Comparison of ENCODE assay signal across 10 cellular contexts in the genomic region with DNA sequence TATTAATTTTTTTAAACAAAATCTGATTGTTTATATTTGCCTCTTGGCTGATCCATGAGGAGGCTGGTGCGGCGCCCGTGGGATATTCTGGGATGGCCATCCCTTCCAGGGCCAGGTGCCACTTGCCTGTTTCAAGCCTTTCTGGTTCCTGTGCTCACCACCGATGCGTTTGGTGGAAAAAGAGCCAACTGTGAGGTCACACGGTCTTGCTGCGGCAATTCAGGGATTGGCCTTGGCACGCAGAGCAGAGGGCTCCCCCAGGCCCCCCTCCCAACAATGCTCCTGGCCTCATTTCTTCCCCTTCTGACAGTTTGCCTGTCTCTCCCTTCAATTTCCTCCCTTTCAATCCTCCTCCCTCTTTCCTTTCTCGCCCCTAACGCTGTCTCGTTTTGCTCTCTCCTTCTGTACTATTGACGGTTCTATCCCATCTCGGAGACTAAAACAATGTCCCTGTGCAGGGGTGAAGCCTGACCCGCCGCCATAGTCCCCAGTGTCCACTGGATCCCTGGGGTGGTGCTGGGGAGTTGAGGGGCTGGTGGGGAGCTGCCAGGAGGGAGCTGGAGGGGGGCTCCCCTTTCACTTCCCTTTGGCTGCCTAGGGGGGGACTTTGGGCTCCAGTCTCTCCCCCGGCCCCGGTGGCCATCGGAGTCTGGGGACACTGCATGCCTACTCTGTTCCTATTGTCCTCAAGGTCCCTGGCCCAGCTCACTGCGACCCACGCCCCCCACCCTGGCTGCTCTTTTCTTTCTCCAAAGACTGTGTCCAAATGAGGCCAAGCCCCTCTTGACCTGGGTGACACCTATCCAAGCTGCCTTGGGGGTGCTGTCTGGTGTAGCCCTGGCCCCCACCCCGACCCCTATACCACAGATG. TPM values are rescaled to one million over a fixed set of nuclear protein-coding genes. Genes with fewer than 3 reads are reported as not detected.
DNase-seq lines count a peak whose midpoint lies in the region; ATAC-seq and TF ChIP-seq lines count a peak whose summit lies in the region.
"Had no signal": no experiment of that assay in that cellular context is flagged by ENCODE, and none has a peak within 500 bp of the region (broad histone marks: within the 10 kb centered on the region; RNA-seq: fewer than 3 reads in every experiment).

No MANE protein-coding gene starts in this region.

- H3K9me3 ChIP-seq in SK-N-SH (no peaks in the 10 kb centered on the region), subcutaneous abdominal adipose tissue (ENCODE audit: control insufficient read depth in 5 of 5, low read length in 5 of 5) (no peaks in the 10 kb centered on the region)
- H3K9me3 ChIP-seq: upper lobe of right lung had no signal

- H3K27ac ChIP-seq in SK-N-SH (ENCODE audit: low read depth in 2 of 2, low read length in 1 of 2) (no peak overlapping the region), subcutaneous abdominal adipose tissue (ENCODE audit: low read depth, low read length) (no peak overlapping the region)
- H3K27ac ChIP-seq: skin epidermis, upper lobe of right lung had no signal

- no peak for TF ChIP-seq CTCF in SK-N-SH (IDR thresholded peaks at IDR 0.05)

- TF ChIP-seq RAD21 in SK-N-SH (IDR thresholded peaks at IDR 0.05; ENCODE audit: low read length): no peak

- H3K4me3 ChIP-seq in SK-N-SH (ENCODE audit: low read depth in 2 of 2, low read length in 1 of 2) (no peak overlapping the region), subcutaneous abdominal adipose tissue (ENCODE audit: low read depth in 1 of 5, low read length in 5 of 5) (peak overlapping the region in 3 of 5 donors; percentile 27 to 35 (median 34))
- H3K4me3 ChIP-seq: skin epidermis, upper lobe of right lung had no signal

- H3K27me3 ChIP-seq in SK-N-SH (ENCODE audit: insufficient read depth) (no peaks in the 10 kb centered on the region), subcutaneous abdominal adipose tissue (ENCODE audit: control insufficient read depth in 5 of 5, insufficient read depth in 4 of 5, low read length in 5 of 5) (peaks cover 11 to 20% (median 15%) of the 10 kb centered on the region in 5 donors)
- H3K27me3 ChIP-seq: upper lobe of right lung had no signal

- H2AFZ ChIP-seq in SK-N-SH (ENCODE audit: low read depth): no peak overlapping the region

- no peak for ATAC-seq in SK-N-SH treated with all-trans-retinoic acid at 6 μM for 48 hours
- no peak for ATAC-seq in HG03196 (IDR thresholded peaks at IDR 0.05; ENCODE audit: unreplicated experiment)
- ATAC-seq: upper lobe of right lung had no signal

- peaks cover 0 to 2% of the 10 kb centered on the region in 2 experiments; a peak in 1 of 4 replicates for H3K4me1 ChIP-seq in SK-N-SH (ENCODE audit: control insufficient read depth in 1 of 2, insufficient read depth in 2 of 2, low read depth in 1 of 2, low read length in 1 of 2)
- H3K4me1 ChIP-seq in subcutaneous abdominal adipose tissue (ENCODE audit: control insufficient read depth in 5 of 5, insufficient read depth in 5 of 5, low read length in 5 of 5): peaks cover 0 to 10% (median 8%) of the 10 kb centered on the region in 5 donors

- H3K9ac ChIP-seq in SK-N-SH (no peak overlapping the region), subcutaneous abdominal adipose tissue (ENCODE audit: low read length in 5 of 5) (peak overlapping the region in 1 of 5 donors; percentile 11)

- no peaks in the 10 kb centered on the region for H3K79me2 ChIP-seq in SK-N-SH (ENCODE audit: insufficient read depth)

- no peak overlapping the region for H3K4me2 ChIP-seq in SK-N-SH

- POLR2A ChIA-PET in SK-N-SH (lab: Yijun Ruan, JAX): no interaction called here

- no peak for TF ChIP-seq EP300 in SK-N-SH (IDR thresholded peaks at IDR 0.05; ENCODE audit: borderline replicate concordance in 1 of 2, low read depth in 1 of 2, low read length in 1 of 2)

- no peaks in the 10 kb centered on the region for H3K9me2 ChIP-seq in SK-N-SH

- DNase-seq in SK-N-SH (peak; percentile 36), SHP77 treated with DMSO at 0.1 percent for 48 hours (lab: John Stamatoyannopoulos, UW) (peak; percentile 33), globus pallidus (ENCODE audit: low spot score) (peak; percentile 57), pons (ENCODE audit: low spot score) (no peak), NCI-H82 (lab: John Stamatoyannopoulos, UW) (no peak)
- DNase-seq: upper lobe of right lung had no signal

- no peaks in the 10 kb centered on the region for H4K20me1 ChIP-seq in SK-N-SH (ENCODE audit: insufficient read depth)

- CTCF ChIA-PET in SK-N-SH (lab: Yijun Ruan, JAX): interaction anchor here (1.4 kb wide), 1 partner anchor 95 kb away, joined by 3 read pairs; no protein-coding TSS in a partner anchor

- H3F3A ChIP-seq in SK-N-SH (replicated peaks; ENCODE audit: insufficient read depth): no peaks in the 10 kb centered on the region

- WGBS in SK-N-SH (ENCODE audit: low lambda C conversion rate): 77% methylated on average over 16 of the region's 21 CpGs

- H3K36me3 ChIP-seq in SK-N-SH (replicated peaks in 1 of 2; ENCODE audit: control insufficient read depth in 1 of 2, insufficient read depth in 2 of 2, low read length in 1 of 2) (no peaks in the 10 kb centered on the region), subcutaneous abdominal adipose tissue (ENCODE audit: control insufficient read depth in 5 of 5, insufficient read depth in 5 of 5, low read length in 5 of 5) (no peaks in the 10 kb centered on the region)
- H3K36me3 ChIP-seq: upper lobe of right lung had no signal

TF ChIP-seq in SK-N-SH, 30 proteins besides CTCF, POLR2A, EP300 and RAD21 (continues in another document):
- TF ChIP-seq YY1 (IDR thresholded peaks at IDR 0.05; ENCODE audit: low read depth) (no peak), EZH2phosphoT487 (IDR thresholded peaks at IDR 0.05; ENCODE audit: borderline replicate concordance, low read depth) (no peak), RFX5 (IDR thresholded peaks at IDR 0.05; ENCODE audit: low read length) (no peak), FOXJ3 (CRISPR knock-in tag; IDR thresholded peaks at IDR 0.05) (no peak), POLR2AphosphoS5 (IDR thresholded peaks at IDR 0.05; ENCODE audit: low read depth, low read length) (no peak)

TF ChIP-seq in SK-N-SH treated with all-trans-retinoic acid at 6 μM for 48 hours, 23 proteins besides CTCF, POLR2A, EP300 and RAD21:
- TF ChIP-seq, protein P1, sequence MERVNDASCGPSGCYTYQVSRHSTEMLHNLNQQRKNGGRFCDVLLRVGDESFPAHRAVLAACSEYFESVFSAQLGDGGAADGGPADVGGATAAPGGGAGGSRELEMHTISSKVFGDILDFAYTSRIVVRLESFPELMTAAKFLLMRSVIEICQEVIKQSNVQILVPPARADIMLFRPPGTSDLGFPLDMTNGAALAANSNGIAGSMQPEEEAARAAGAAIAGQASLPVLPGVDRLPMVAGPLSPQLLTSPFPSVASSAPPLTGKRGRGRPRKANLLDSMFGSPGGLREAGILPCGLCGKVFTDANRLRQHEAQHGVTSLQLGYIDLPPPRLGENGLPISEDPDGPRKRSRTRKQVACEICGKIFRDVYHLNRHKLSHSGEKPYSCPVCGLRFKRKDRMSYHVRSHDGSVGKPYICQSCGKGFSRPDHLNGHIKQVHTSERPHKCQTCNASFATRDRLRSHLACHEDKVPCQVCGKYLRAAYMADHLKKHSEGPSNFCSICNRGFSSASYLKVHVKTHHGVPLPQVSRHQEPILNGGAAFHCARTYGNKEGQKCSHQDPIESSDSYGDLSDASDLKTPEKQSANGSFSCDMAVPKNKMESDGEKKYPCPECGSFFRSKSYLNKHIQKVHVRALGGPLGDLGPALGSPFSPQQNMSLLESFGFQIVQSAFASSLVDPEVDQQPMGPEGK (CRISPR knock-in tag; IDR thresholded peaks at IDR 0.05; ENCODE audit: borderline replicate concordance): no peak
- no peak for TF ChIP-seq ZNF565 (CRISPR knock-in tag; conservative IDR thresholded peaks at IDR 0.05; ENCODE audit: low read depth)
- no peak for TF ChIP-seq SNAI2 (CRISPR knock-in tag; IDR thresholded peaks at IDR 0.05)
- no peak for TF ChIP-seq TOX (CRISPR knock-in tag; IDR thresholded peaks at IDR 0.05; ENCODE audit: borderline replicate concordance)
- TF ChIP-seq ESRRG (CRISPR knock-in tag; IDR thresholded peaks at IDR 0.05): no peak

RNA-seq across cellular contexts. Expression of a gene that starts 13.1 kb away (rescaled TPM):
- 13.0 and 16.7 TPM in 2 replicates for polyA plus RNA-seq in SK-N-SH (2012; rRNA removed)
- polyA plus RNA-seq in SK-N-SH (2012; cell fraction: cytosol; rRNA removed): 4.7 and 6.1 TPM in 2 replicates
- 47.9 and 62.5 TPM in 2 replicates for polyA plus RNA-seq in SK-N-SH (2012; cell fraction: nucleus; rRNA removed)

RNA-seq across cellular contexts. Expression of a gene that starts 23.1 kb away (rescaled TPM):
- polyA plus RNA-seq in SK-N-SH (2012; rRNA removed): 5.5 and 13.3 TPM in 2 replicates
- 8.6 and 12.0 TPM in 2 replicates for polyA plus RNA-seq in SK-N-SH (2012; cell fraction: cytosol; rRNA removed)
- 26.7 and 38.3 TPM in 2 replicates for polyA plus RNA-seq in SK-N-SH (2012; cell fraction: nucleus; rRNA removed)

RNA-seq across cellular contexts. Expression of a gene that starts 45.4 kb away (rescaled TPM):
- polyA plus RNA-seq in SK-N-SH (2012; rRNA removed): 0.05 TPM in 2 replicates
- polyA plus RNA-seq in SK-N-SH (2012; cell fraction: cytosol; rRNA removed): 0.04 and 0.05 TPM in 2 replicates
- polyA plus RNA-seq in SK-N-SH (2012; cell fraction: nucleus; rRNA removed): 0.41 and 0.47 TPM in 2 replicates

Comparison
In these comparisons a context has a peak if more than half of its experiments do, and no peak if none do; other contexts are left out.
1. DNase-seq: peak in SK-N-SH (single experiment), SHP77 treated with DMSO at 0.1 percent for 48 hours (single experiment) and globus pallidus (single experiment); none in pons (single experiment) and NCI-H82 (single experiment).
2. H3K4me3 ChIP-seq: peak in subcutaneous abdominal adipose tissue (3 of 5); none in SK-N-SH (0 of 2).